ENCODE assay signal across 13 cellular contexts in the genomic region with DNA sequence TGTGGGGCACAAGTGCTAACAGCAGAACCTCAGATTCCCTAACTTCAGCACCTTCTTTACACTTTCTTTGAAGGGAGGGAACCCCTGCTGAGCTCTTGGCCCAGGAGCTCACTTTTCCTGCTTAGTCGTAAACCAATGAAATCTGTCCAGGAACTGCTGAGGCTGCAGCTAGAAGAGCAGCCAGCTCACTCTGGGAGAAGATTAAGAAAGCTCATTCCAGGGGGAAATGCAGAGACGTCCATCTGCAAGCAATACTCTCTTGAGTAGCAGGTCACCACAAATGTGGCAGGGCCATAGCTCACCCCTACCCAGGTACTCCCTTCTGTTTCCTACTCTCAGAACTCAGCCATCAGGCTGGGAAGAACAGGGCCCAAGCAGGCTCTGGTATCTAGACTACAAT.
DNase-seq lines count a peak whose midpoint lies in the region; ATAC-seq, FAIRE-seq and TF ChIP-seq lines count a peak whose summit lies in the region.
"Had no signal": no experiment of that assay in that cellular context is flagged by ENCODE, and none has a peak within 500 bp of the region (broad histone marks: within the 10 kb centered on the region; RNA-seq: fewer than 3 reads in every experiment).

No MANE protein-coding gene starts in this region.

- H3K56ac ChIP-seq in IMR-90 (ENCODE audit: extremely low read depth, insufficient read depth, low read length), result no peak overlapping the region

- H3K79me1 ChIP-seq in IMR-90 (ENCODE audit: low read depth in 1 of 2, low read length in 2 of 2) (no peaks in the 10 kb centered on the region), mesenchymal stem cell (replicated peaks; ENCODE audit: low read length, poor library complexity, severe bottlenecking) (peaks cover 36% of the 10 kb centered on the region)

- intact Hi-C loops in IMR-90 (cut with micrococcal nuclease), result no loop called here

- no peak for TF ChIP-seq POLR2A in IMR-90 (IDR thresholded peaks at IDR 0.05; ENCODE audit: low read depth, low read length)

- H2AK5ac ChIP-seq in IMR-90 (ENCODE audit: low read depth, low read length) (no peak overlapping the region), mesenchymal stem cell (ENCODE audit: low read length, severe bottlenecking) (peak overlapping the region; percentile 12)

- no CpG with 5 or more reads among the region's 2 CpGs for WGBS in IMR-90 (ENCODE audit: extremely low coverage in 2 of 2, insufficient read length in 1 of 2), 2 experiments
- WGBS in mesenchymal stem cell, result 51% methylated on average over 2 of the region's 2 CpGs

- H2AFZ ChIP-seq in IMR-90 (replicated peaks; ENCODE audit: low read length, poor library complexity), result no peak overlapping the region
- no peak overlapping the region for H2AFZ ChIP-seq in mesenchymal stem cell (ENCODE audit: low read depth, low read length)

- no peak overlapping the region for H2BK20ac ChIP-seq in IMR-90 (ENCODE audit: low read depth, low read length)

- H3K4me1 ChIP-seq in IMR-90 (ENCODE audit: control insufficient read depth, insufficient read depth, low read length) (peaks cover 6% of the 10 kb centered on the region; the same call in 1 of the 2 replicates), mesenchymal stem cell (ENCODE audit: control insufficient read depth, insufficient read depth, low read depth, low read length) (peaks cover 22% of the 10 kb centered on the region)
- H3K4me1 ChIP-seq: Caco-2 had no signal

- H3K9me1 ChIP-seq in IMR-90 (ENCODE audit: insufficient read depth, low read length), result peaks cover 11% of the 10 kb centered on the region; the same call in 1 of the 2 replicates

- H2BK5ac ChIP-seq in IMR-90 (ENCODE audit: low read depth, low read length, poor library complexity, severe bottlenecking) (no peak overlapping the region), mesenchymal stem cell (ENCODE audit: low read depth, low read length, poor library complexity, severe bottlenecking) (no peak overlapping the region)

- POLR2A ChIA-PET in IMR-90 (lab: Charles Lee; ENCODE audit: unreplicated experiment), result interaction anchor here (0.6 kb wide), 1 partner anchor 396 kb away, joined by 6 read pairs; no protein-coding TSS in a partner anchor

- peak; percentile 32 for DNase-seq in GM03348 (ENCODE audit: low spot score)
- peak; percentile 31 for DNase-seq in IMR-90
- DNase-seq in astrocyte of the spinal cord (ENCODE audit: low read depth, low spot score), result peak; percentile 77
- no peak for DNase-seq in mesenchymal stem cell
- DNase-seq in GM19238 (ENCODE audit: insufficient read length, low spot score), result no peak
- no peak for DNase-seq in D721Med (ENCODE audit: insufficient read length, low spot score)
- no peak for DNase-seq in NCI-H1417 (lab: John Stamatoyannopoulos, UW)
- DNase-seq: Caco-2; effector memory CD8-positive, alpha-beta T cell; hippocampal formation; NCI-H1436 had no signal

- dilution Hi-C loops in IMR-90 (cut with HindIII; ENCODE audit: low sequenced_read_pairs, unreplicated experiment), result no loop called here

- H2BK12ac ChIP-seq in mesenchymal stem cell (ENCODE audit: low read length in 2 of 2), result no peak overlapping the region

- no peak overlapping the region for H3K4me3 ChIP-seq in IMR-90 (ENCODE audit: insufficient read depth, low read depth, low read length)
- no peak overlapping the region for H3K4me3 ChIP-seq in astrocyte of the spinal cord (ENCODE audit: low read depth, low read length)
- no peak overlapping the region for H3K4me3 ChIP-seq in mesenchymal stem cell (ENCODE audit: insufficient read depth in 1 of 2, low read depth in 1 of 2, low read length in 2 of 2)

- H3K18ac ChIP-seq in IMR-90 (ENCODE audit: low read depth, low read length) (no peak overlapping the region), mesenchymal stem cell (ENCODE audit: low read depth in 1 of 2, low read length in 2 of 2) (no peak overlapping the region)

- peak; percentile 49 for ATAC-seq in IMR-90 (ENCODE audit: low read depth)
- ATAC-seq in HG02763 (IDR thresholded peaks at IDR 0.05; ENCODE audit: unreplicated experiment), result no peak
- ATAC-seq: effector memory CD8-positive, alpha-beta T cell had no signal

- H2BK15ac ChIP-seq in IMR-90 (ENCODE audit: low read depth, low read length), result no peak overlapping the region
- H2BK15ac ChIP-seq in mesenchymal stem cell (ENCODE audit: low read depth, poor library complexity, severe bottlenecking), result no peak overlapping the region

- CTCF ChIA-PET in IMR-90 (lab: Yijun Ruan, JAX), result interaction anchor here (0.9 kb wide), 1 partner anchor 136 kb away, joined by 5 read pairs; no protein-coding TSS in a partner anchor

- in situ Hi-C loops in IMR-90 (cut with MboI; ENCODE audit: low sequenced_read_pairs) (no loop called here), astrocyte of the spinal cord (cut with HindIII; ENCODE audit: low sequenced_read_pairs) (no loop called here)

- H3K27ac ChIP-seq in IMR-90 (ENCODE audit: insufficient read depth, low read length) (no peak overlapping the region), mesenchymal stem cell (ENCODE audit: low read length, poor library complexity, severe bottlenecking) (no peak overlapping the region)
- H3K27ac ChIP-seq: HL-60 had no signal

- FAIRE-seq in D721Med (lab: Jason Lieb, UNC), result no peak

- no peak overlapping the region for H3K14ac ChIP-seq in IMR-90 (replicated peaks; ENCODE audit: low read depth, low read length)
- H3K14ac ChIP-seq in mesenchymal stem cell (ENCODE audit: low read length in 2 of 2), result no peak overlapping the region

- H3K4me2 ChIP-seq in IMR-90 (ENCODE audit: low read depth, low read length), result no peak overlapping the region
- peak overlapping the region; percentile 3 for H3K4me2 ChIP-seq in mesenchymal stem cell (ENCODE audit: low read length, poor library complexity, severe bottlenecking)

- H3K23ac ChIP-seq in IMR-90 (ENCODE audit: low read depth, low read length) (no peak overlapping the region), mesenchymal stem cell (ENCODE audit: low read length in 2 of 2) (no peak overlapping the region)

- no peak for TF ChIP-seq CTCF in IMR-90 (conservative IDR thresholded peaks at IDR 0.05; ENCODE audit: low read depth, low read length)
- TF ChIP-seq CTCF in astrocyte of the spinal cord (IDR thresholded peaks at IDR 0.05; ENCODE audit: low read depth, low read length), result no peak
- TF ChIP-seq CTCF in D721Med (IDR thresholded peaks at IDR 0.05; ENCODE audit: insufficient read depth, missing control alignments), result no peak

- H3K9ac ChIP-seq in IMR-90 (ENCODE audit: low read depth, low read length), result no peak overlapping the region
- no peak overlapping the region for H3K9ac ChIP-seq in mesenchymal stem cell (ENCODE audit: low read length)

- no peak overlapping the region for H2AK9ac ChIP-seq in IMR-90 (replicated peaks; ENCODE audit: low read depth, low read length, poor library complexity)

- H3K4ac ChIP-seq in IMR-90 (ENCODE audit: low read depth, low read length), result no peak overlapping the region
- no peak overlapping the region for H3K4ac ChIP-seq in mesenchymal stem cell (ENCODE audit: low read depth in 1 of 2, low read length in 2 of 2)

- H4K8ac ChIP-seq in IMR-90 (ENCODE audit: low read depth in 2 of 2, low read length in 2 of 2) (no peak overlapping the region), mesenchymal stem cell (ENCODE audit: low read length) (no peak overlapping the region)

- no peak overlapping the region for H4K91ac ChIP-seq in IMR-90 (ENCODE audit: insufficient read depth, low read depth, low read length)
- H4K91ac ChIP-seq in mesenchymal stem cell (ENCODE audit: low read length), result no peak overlapping the region

- H3K9me3 ChIP-seq in IMR-90 (ENCODE audit: control insufficient read depth, insufficient read depth, low read length), result no peaks in the 10 kb centered on the region
- no peaks in the 10 kb centered on the region for H3K9me3 ChIP-seq in mesenchymal stem cell (ENCODE audit: control insufficient read depth, low read length)
- H3K9me3 ChIP-seq: Caco-2 had no signal

- H2BK120ac ChIP-seq in IMR-90 (ENCODE audit: low read depth, low read length) (no peak overlapping the region), mesenchymal stem cell (ENCODE audit: low read depth, low read length) (no peak overlapping the region)

- H3K27me3 ChIP-seq in IMR-90 (ENCODE audit: control insufficient read depth, insufficient read depth, low read length), result no peaks in the 10 kb centered on the region
- H3K27me3 ChIP-seq in mesenchymal stem cell (ENCODE audit: control insufficient read depth in 1 of 2, insufficient read depth in 1 of 2, low read length in 2 of 2), result no peaks in the 10 kb centered on the region

- no peaks in the 10 kb centered on the region for H4K20me1 ChIP-seq in IMR-90 (ENCODE audit: insufficient read depth, low read length)

- TF ChIP-seq RAD21 in IMR-90 (IDR thresholded peaks at IDR 0.05; ENCODE audit: low read length), result no peak

- H3K36me3 ChIP-seq in IMR-90 (ENCODE audit: control insufficient read depth, insufficient read depth, low read length) (no peaks in the 10 kb centered on the region), mesenchymal stem cell (ENCODE audit: control insufficient read depth in 1 of 2, insufficient read depth in 2 of 2, low read depth in 1 of 2, low read length in 2 of 2) (no peaks in the 10 kb centered on the region)

- no TSS peak for BruUV-seq in IMR-90 (replicated peaks; lab: Mats Ljungman, UMichigan)

- H4K5ac ChIP-seq in IMR-90 (ENCODE audit: low read depth, low read length), result no peak overlapping the region

TF ChIP-seq in IMR-90, 13 proteins besides CTCF, POLR2A, EP300 and RAD21:
- no peak for TF ChIP-seq SMC3 (IDR thresholded peaks at IDR 0.05; ENCODE audit: low read depth, low read length)
- TF ChIP-seq MAFK (IDR thresholded peaks at IDR 0.05; ENCODE audit: low read depth, low read length), result peak; percentile 27; the same call in 1 of the 2 replicates

Comparison
In these comparisons a context has a peak if more than half of its experiments do, and no peak if none do; other contexts are left out.
1. DNase-seq: peak in GM03348 (single experiment), IMR-90 (single experiment) and astrocyte of the spinal cord (single experiment); none in mesenchymal stem cell (single experiment), GM19238 (single experiment), D721Med (single experiment) and NCI-H1417 (0 of 3).